34 cellular contexts compared by ENCODE assay signal in the genomic region with DNA sequence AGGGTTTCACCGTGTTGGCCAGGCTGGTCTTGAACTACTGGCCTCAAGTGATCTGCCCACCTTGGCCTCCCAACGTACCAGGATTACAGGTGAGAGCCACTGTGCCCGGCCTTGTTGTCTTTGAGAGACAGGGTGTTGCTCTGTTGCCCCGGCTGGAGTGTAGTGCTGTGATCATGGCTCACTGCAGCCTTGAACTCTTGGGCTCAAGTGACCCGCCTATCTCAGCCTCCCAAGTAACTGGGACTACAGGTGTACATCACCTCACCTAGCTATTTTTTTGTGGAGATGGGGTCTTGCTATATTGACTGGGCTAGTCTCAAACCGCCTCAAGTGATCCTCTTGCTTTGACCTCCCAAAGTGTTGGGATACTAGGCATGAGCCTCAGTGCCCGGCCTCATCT.
"Had no signal": no experiment of that assay in that cellular context is flagged by ENCODE, and none has a peak within 500 bp of the region (broad histone marks: within the 10 kb centered on the region; RNA-seq: fewer than 3 reads in every experiment).

No MANE protein-coding gene starts in this region.

- DNase-seq: Karpas-422, Kasumi-1, MG63, MM.1S, MV-4-11, NCI-H1048, NCI-H1092, NCI-H1092 treated with DMSO at 0.1 percent for 48 hours, NCI-H1105, NCI-H1105 treated with DMSO at 0.1 percent for 48 hours, NCI-H1417, NCI-H1417 treated with DMSO at 0.1 percent for 48 hours, NCI-H1436, NCI-H1436 treated with DMSO at 0.1 percent for 48 hours, NCI-H146, NCI-H1694, NCI-H1694 treated with DMSO at 0.1 percent for 48 hours, NCI-H187, NCI-H187 treated with DMSO at 0.1 percent for 48 hours, NCI-H1930, NCI-H2029, NCI-H2029 treated with DMSO at 0.1 percent for 48 hours, NCI-H2081, NCI-H2081 treated with DMSO at 0.1 percent for 48 hours, NCI-H2107, NCI-H2171, NCI-H2171 treated with DMSO at 0.1 percent for 48 hours, NCI-H2227 treated with DMSO at 0.1 percent for 48 hours, NCI-H226, NCI-H345, NCI-H446, NCI-H446 treated with DMSO at 0.1 percent for 48 hours, NCI-H510A, NCI-H510A treated with DMSO at 0.1 percent for 48 hours had no signal

- H3K9me3 ChIP-seq: MG63 had no signal

- H3K36me3 ChIP-seq: MG63 had no signal

- H3K4me3 ChIP-seq: MG63 had no signal

- H3K27me3 ChIP-seq: MG63 had no signal
